ENCODE assay signal across 12 cellular contexts in the genomic region with DNA sequence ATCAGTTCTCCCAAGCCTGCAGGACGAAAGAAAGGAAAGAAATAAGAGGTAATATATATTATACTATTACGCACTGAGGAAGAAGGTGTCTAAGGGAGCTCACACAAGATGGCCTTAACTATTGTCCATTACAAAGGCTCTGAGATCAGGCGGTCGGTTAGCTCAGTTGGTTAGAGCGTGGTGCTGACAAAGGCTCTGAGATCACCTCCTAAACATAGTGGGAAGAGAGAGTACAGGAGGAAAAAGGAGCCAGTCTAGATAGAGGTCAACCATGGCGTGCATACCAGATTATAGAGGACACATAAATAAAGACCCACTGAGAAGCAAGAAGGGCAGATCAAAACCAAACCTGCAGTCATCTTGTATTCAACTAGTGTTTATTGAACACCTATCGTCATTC. TPM values are rescaled to one million over a fixed set of nuclear protein-coding genes. Genes with fewer than 3 reads are reported as not detected.
DNase-seq lines count a peak whose midpoint lies in the region; ATAC-seq, FAIRE-seq and TF ChIP-seq lines count a peak whose summit lies in the region.
"Not testable (repeated sequence)": the region's sequence is repeated elsewhere in the genome, so short reads cannot be mapped to it uniquely, and the experiment has no call there.
"Had no signal": no experiment of that assay in that cellular context is flagged by ENCODE, and none has a peak within 500 bp of the region (broad histone marks: within the 10 kb centered on the region; RNA-seq: fewer than 3 reads in every experiment).

No MANE protein-coding gene starts in this region.

- TF ChIP-seq POLR2A in A549 (IDR thresholded peaks at IDR 0.05; ENCODE audit: low read length); heart left ventricle (IDR thresholded peaks at IDR 0.05): not testable (repeated sequence)

- not testable (repeated sequence) for H3K9ac ChIP-seq in astrocyte (ENCODE audit: low read length); smooth muscle cell (ENCODE audit: low read depth)

- not testable (repeated sequence) for H3K4me3 Mint-ChIP-seq in astrocyte (ENCODE audit: unreplicated experiment)

- intact Hi-C loops in heart left ventricle (cut with DNase I), result loop anchor here in 1 of 10 donors (5.0 kb wide), 1 partner anchor 121 kb away; a partner anchor contains a TSS
- intact Hi-C loops in left ventricle myocardium superior (cut with micrococcal nuclease), result not testable (repeated sequence)

- not testable (repeated sequence) for H3K36me3 ChIP-seq in astrocyte (ENCODE audit: insufficient read depth, low read length); bronchial epithelial cell (ENCODE audit: control insufficient read depth, insufficient read depth, low read length); smooth muscle cell (ENCODE audit: low read depth)
- peaks cover 0 to 38% (median 21%) of the 10 kb centered on the region in 9 donors for H3K36me3 ChIP-seq in heart left ventricle

- DNase-seq in A549 (ENCODE audit: low read depth in 1 of 2, low spot score in 1 of 2); GM19239 (ENCODE audit: insufficient read length, low spot score); astrocyte (ENCODE audit: low read depth); bronchial epithelial cell (ENCODE audit: low read depth); heart left ventricle; left ventricle myocardium superior; smooth muscle cell (lab: John Stamatoyannopoulos, UW; ENCODE audit: unreplicated experiment): not testable (repeated sequence)

- H3K9me3 Mint-ChIP-seq in astrocyte (ENCODE audit: unreplicated experiment), result not testable (repeated sequence)

- TF ChIP-seq CTCF in A549 (IDR thresholded peaks at IDR 0.05); astrocyte (IDR thresholded peaks at IDR 0.05; ENCODE audit: insufficient read depth, low read depth, low read length); bronchial epithelial cell (IDR thresholded peaks at IDR 0.05; ENCODE audit: insufficient read depth, low read length, severe bottlenecking); heart left ventricle (IDR thresholded peaks at IDR 0.05); smooth muscle cell (IDR thresholded peaks at IDR 0.05; ENCODE audit: borderline replicate concordance, insufficient read depth, poor library complexity, severe bottlenecking): not testable (repeated sequence)

- POLR2A ChIA-PET in A549 (lab: Yijun Ruan, JAX), result not testable (repeated sequence)

- TF ChIP-seq EP300 in A549 (IDR thresholded peaks at IDR 0.05), result not testable (repeated sequence)

- TF ChIP-seq RAD21 in A549 (conservative IDR thresholded peaks at IDR 0.05 in 1 of 2, IDR thresholded peaks at IDR 0.05 in 1 of 2), result not testable (repeated sequence)

- H2AFZ ChIP-seq in astrocyte (ENCODE audit: low read depth, low read length); smooth muscle cell (ENCODE audit: low read depth): not testable (repeated sequence)

- H3K79me2 ChIP-seq in astrocyte (ENCODE audit: insufficient read depth, low read length), result not testable (repeated sequence)
- H3K79me2 ChIP-seq in smooth muscle cell (ENCODE audit: low read depth), result peaks cover 17% of the 10 kb centered on the region

- not testable (repeated sequence) for H3K4me1 ChIP-seq in A549; astrocyte (ENCODE audit: insufficient read depth, low read length); smooth muscle cell (ENCODE audit: low read depth)
- peaks cover 0 to 49% (median 21%) of the 10 kb centered on the region in 12 donors for H3K4me1 ChIP-seq in heart left ventricle

- not testable (repeated sequence) for H3F3A ChIP-seq in smooth muscle cell (ENCODE audit: low read depth)

- 90% methylated on average over 6 of the region's 7 CpGs for WGBS in A549 (ENCODE audit: missing lambda C conversion rate)
- 69 to 95% (median 80%) methylated on average over 5 of the region's 7 CpGs for WGBS in heart left ventricle, 4 donors
- WGBS in smooth muscle cell (ENCODE audit: low lambda C conversion rate), result 100% methylated on average over 5 of the region's 7 CpGs

- not testable (repeated sequence) for H3K9me3 ChIP-seq in A549; astrocyte (ENCODE audit: insufficient read depth, low read depth, low read length); heart left ventricle; smooth muscle cell (replicated peaks; ENCODE audit: low read depth)

- CTCF ChIA-PET in A549 (lab: Yijun Ruan, JAX), result interaction anchor here (3.1 kb wide), 1 partner anchor 208 kb away, joined by 15 read pairs; no protein-coding TSS in a partner anchor

- H3K4me3 ChIP-seq in A549; astrocyte (ENCODE audit: insufficient read depth, low read depth, low read length); bronchial epithelial cell (ENCODE audit: low read depth, low read length); heart left ventricle; smooth muscle cell: not testable (repeated sequence)

- H3K27me3 ChIP-seq in astrocyte (ENCODE audit: insufficient read depth, low read length); bronchial epithelial cell (ENCODE audit: control insufficient read depth, insufficient read depth, low read length); heart left ventricle; smooth muscle cell (ENCODE audit: low read depth): not testable (repeated sequence)

- peak overlapping the region; percentile 2 for H3K27ac Mint-ChIP-seq in astrocyte (ENCODE audit: unreplicated experiment)

- not testable (repeated sequence) for H3K27me3 Mint-ChIP-seq in astrocyte (ENCODE audit: low read depth, unreplicated experiment)

- not testable (repeated sequence) for H3K4me2 ChIP-seq in A549; astrocyte (ENCODE audit: low read length); smooth muscle cell

- H3K4me1 Mint-ChIP-seq in astrocyte (ENCODE audit: low read depth, unreplicated experiment), result peaks cover 13% of the 10 kb centered on the region

- ATAC-seq in A549, result not testable (repeated sequence)
- peak in 3 of 4 donors; percentile 65 to 75 (median 70) for ATAC-seq in heart left ventricle
- peak; percentile 28 for ATAC-seq in left ventricle myocardium superior

- not testable (repeated sequence) for H3K27ac ChIP-seq in A549; astrocyte (ENCODE audit: low read depth, low read length)
- H3K27ac ChIP-seq in heart left ventricle (peak overlapping the region in 2 of 12 donors; percentile 28 to 45), smooth muscle cell (ENCODE audit: low read depth) (peak overlapping the region; percentile 59)

- H4K20me1 ChIP-seq in astrocyte (ENCODE audit: insufficient read depth, low read length); smooth muscle cell (ENCODE audit: low read depth): not testable (repeated sequence)

- not testable (repeated sequence) for H3K36me3 Mint-ChIP-seq in astrocyte (ENCODE audit: low read depth, unreplicated experiment)

- FAIRE-seq in A549 (lab: Jason Lieb, UNC), result peak; percentile 36
- peak; percentile 65 for FAIRE-seq in GM19239 (lab: Jason Lieb, UNC)
- peak; percentile 89 for FAIRE-seq in astrocyte (lab: Jason Lieb, UNC)
- FAIRE-seq in bronchial epithelial cell (lab: Jason Lieb, UNC), result peak; percentile 97

RNA-seq across cellular contexts. Expression of a gene that starts 53.4 kb away (rescaled TPM):
- 0.66 and 0.81 TPM in 2 replicates for polyA plus RNA-seq in A549 (2011; rRNA removed)
- polyA plus RNA-seq in A549 (2012; cell fraction: cytosol; rRNA removed), result 0.17 and 0.33 TPM in 2 replicates
- 0.22 and 0.50 TPM in 2 replicates for polyA plus RNA-seq in A549 (2012; cell fraction: nucleus; rRNA removed)
- 0.34 to 0.83 TPM (median 0.41 TPM) in 3 replicates for polyA plus RNA-seq in A549 (2017; fragmentation: RNase III; extraction: RNeasy Plus Mini Kit Qiagen cat#74134 plus additional on column Dnase treatment)
- polyA minus RNA-seq in A549 (2011; rRNA and poly(A)+ RNA removed), result 0.54 and 1.2 TPM in 2 replicates
- total RNA-seq in astrocyte, result 2.1 and 3.8 TPM in 2 replicates
- total RNA-seq in bronchial epithelial cell, result 0.51 and 0.53 TPM in 2 replicates
- 1 to 10 TPM; 3.7 to 7.9 (median 5.0) TPM for total RNA-seq in heart left ventricle
- 1 to 10 TPM; 4.4 to 5.2 TPM for polyA plus RNA-seq in heart left ventricle
- 7.5 TPM for total RNA-seq in left ventricle myocardium superior
- total RNA-seq in smooth muscle cell, result 1.7 and 3.6 TPM in 2 replicates
- polyA plus RNA-seq in smooth muscle cell, result 0.47 and 2.2 TPM in 2 replicates
- total RNA-seq: CD4-positive, alpha-beta memory T cell; CD4-positive, CD25-positive, alpha-beta regulatory T cell; GM12878 had no signal
- polyA plus RNA-seq: CD14-positive monocyte; CD8-positive, alpha-beta memory T cell; GM12878 had no signal
